ENCODE assay signal across 21 cellular contexts in genomic region chr19:36028313-36029041, GRCh38. TPM values are rescaled to one million over a fixed set of nuclear protein-coding genes. Genes with fewer than 3 reads are reported as not detected.
DNase-seq lines count a peak whose midpoint lies in the region; TF ChIP-seq lines count a peak whose summit lies in the region.
"Had no signal": no experiment of that assay in that cellular context is flagged by ENCODE, and none has a peak within 500 bp of the region (broad histone marks: within the 10 kb centered on the region; RNA-seq: fewer than 3 reads in every experiment).

No MANE protein-coding gene starts in this region.

- no peaks in the 10 kb centered on the region for H3K79me2 ChIP-seq in trophoblast cell (ENCODE audit: control insufficient read depth, insufficient read depth, low read length, poor library complexity)

- H3K9me3 ChIP-seq in trophoblast cell (ENCODE audit: insufficient read depth, low read depth, low read length) (no peaks in the 10 kb centered on the region), MG63 (no peaks in the 10 kb centered on the region)
- H3K9me3 ChIP-seq: BLaER1 treated with 17β-estradiol and CSF1 and Interleukin-3, amounts not matched to agents 10 nM and 100 nM had no signal

- no peak overlapping the region for H4K12ac ChIP-seq in trophoblast cell (ENCODE audit: low read depth, low read length)

- no peak overlapping the region for H3K18ac ChIP-seq in trophoblast cell (ENCODE audit: low read length)

- no peak overlapping the region for H3K4ac ChIP-seq in trophoblast cell (ENCODE audit: low read depth, low read length)

- H3K27ac ChIP-seq in RWPE1 (peak overlapping the region; percentile 20; the same call in 1 of the 2 replicates), trophoblast cell (ENCODE audit: low read depth, low read length) (no peak overlapping the region)
- H3K27ac ChIP-seq: BLaER1 treated with 17β-estradiol and CSF1 and Interleukin-3, amounts not matched to agents 10 nM and 100 nM had no signal

- POLR2A ChIA-PET in RWPE1 (lab: Yijun Ruan, JAX; ENCODE audit: low non-redundant PET): no interaction called here

- no peak overlapping the region for H3K4me2 ChIP-seq in trophoblast cell (ENCODE audit: low read length)
- H3K4me2 ChIP-seq: BLaER1 treated with 17β-estradiol and CSF1 and Interleukin-3, amounts not matched to agents 10 nM and 100 nM had no signal

- no peak overlapping the region for H2BK5ac ChIP-seq in trophoblast cell (ENCODE audit: low read depth, low read length, poor library complexity)

- no peak overlapping the region for H2BK120ac ChIP-seq in trophoblast cell (ENCODE audit: insufficient read depth, low read length, poor library complexity)

- CTCF ChIA-PET in RWPE1 (lab: Yijun Ruan, JAX): no interaction called here

- no peak overlapping the region for H3K14ac ChIP-seq in trophoblast cell (ENCODE audit: low read length)

- H4K8ac ChIP-seq in trophoblast cell (ENCODE audit: low read depth, low read length): no peak overlapping the region

- H2AK5ac ChIP-seq in trophoblast cell (ENCODE audit: low read length): no peak overlapping the region

- no peak overlapping the region for H4K91ac ChIP-seq in trophoblast cell (ENCODE audit: low read depth, low read length)

- H3K9ac ChIP-seq in trophoblast cell (ENCODE audit: low read length): peak overlapping the region; percentile 12
- H3K9ac ChIP-seq: BLaER1 treated with 17β-estradiol and CSF1 and Interleukin-3, amounts not matched to agents 10 nM and 100 nM had no signal

- no CpG with 5 or more reads among the region's 10 CpGs for WGBS in trophoblast cell (ENCODE audit: extremely low coverage, insufficient coverage, insufficient read length)

- no peak overlapping the region for H3K23ac ChIP-seq in trophoblast cell (ENCODE audit: low read length)

- no peak overlapping the region for H2AFZ ChIP-seq in trophoblast cell (ENCODE audit: insufficient read depth, low read length, poor library complexity)

- H2BK12ac ChIP-seq in trophoblast cell (ENCODE audit: low read length): no peak overlapping the region

- H3K4me1 ChIP-seq in trophoblast cell (ENCODE audit: control insufficient read depth in 1 of 2, insufficient read depth in 2 of 2, low read length in 2 of 2): peaks cover 2 to 11% of the 10 kb centered on the region in 2 experiments

- H3K4me3 ChIP-seq in trophoblast cell (ENCODE audit: low read depth, low read length): no peak overlapping the region
- no peak overlapping the region for H3K4me3 ChIP-seq in MG63
- H3K4me3 ChIP-seq: BLaER1 treated with 17β-estradiol and CSF1 and Interleukin-3, amounts not matched to agents 10 nM and 100 nM had no signal

- in situ Hi-C loops in G401 (cut with HindIII; ENCODE audit: low sequenced_read_pairs): no loop called here

- H3K79me1 ChIP-seq in trophoblast cell (ENCODE audit: low read length): peaks cover 2% of the 10 kb centered on the region

- TF ChIP-seq CTCF in RWPE1 (conservative IDR thresholded peaks at IDR 0.05; ENCODE audit: low read depth): no peak

- H3K36me3 ChIP-seq in trophoblast cell (ENCODE audit: control insufficient read depth in 1 of 2, insufficient read depth in 2 of 2, low read length in 2 of 2) (peaks cover 16 to 18% of the 10 kb centered on the region in 2 experiments), MG63 (no peaks in the 10 kb centered on the region; the same call in 1 of the 2 replicates)

- peak; percentile 33 for DNase-seq in G401 (ENCODE audit: low spot score)
- no peak for DNase-seq in RWPE1 (ENCODE audit: low spot score)
- peak; percentile 50 for DNase-seq in middle frontal gyrus (ENCODE audit: extremely low spot score, low spot score)
- no peak for DNase-seq in trophoblast cell
- no peak for DNase-seq in NCI-H1417 (lab: John Stamatoyannopoulos, UW)
- DNase-seq in MG63: no peak
- DNase-seq in NCI-H526 (lab: John Stamatoyannopoulos, UW): no peak
- no peak for DNase-seq in GM19240 (ENCODE audit: insufficient read length, low spot score)
- DNase-seq: Calu3; CD8-positive, alpha-beta T cell; DMS53; EL; KBM-7; NCI-H1417 treated with DMSO at 0.1 percent for 48 hours; NCI-H2029; NCI-H345; NCI-H524 treated with DMSO at 0.1 percent for 48 hours; OCI-M1; SHP77 treated with DMSO at 0.1 percent for 48 hours had no signal

- H3K27me3 ChIP-seq in trophoblast cell (ENCODE audit: insufficient read depth, low read length) (no peaks in the 10 kb centered on the region), MG63 (no peaks in the 10 kb centered on the region)
- H3K27me3 ChIP-seq: BLaER1 treated with 17β-estradiol and CSF1 and Interleukin-3, amounts not matched to agents 10 nM and 100 nM had no signal

RNA-seq across cellular contexts. Expression of gene CLIP3, which starts 4.2 kb away (rescaled TPM):
- 0.37 TPM in 1 of 2 replicates, not detected in the other for total RNA-seq in G401 (2014; rRNA removed; shearing (Covaris generic))
- polyA plus RNA-seq in trophoblast cell (2013): 16.4 and 17.5 TPM in 2 replicates
- not detected in 2 replicates for total RNA-seq in MG63 (2014; rRNA removed; shearing (Covaris generic); ENCODE audit: low replicate concordance)

RNA-seq across cellular contexts. Expression of gene ALKBH6, which starts 14.5 kb away (rescaled TPM):
- total RNA-seq in G401 (2014; rRNA removed; shearing (Covaris generic)): 28.2 and 39.3 TPM in 2 replicates
- 30.7 and 31.2 TPM in 2 replicates for polyA plus RNA-seq in trophoblast cell (2013)
- total RNA-seq in MG63 (2014; rRNA removed; shearing (Covaris generic); ENCODE audit: low replicate concordance): 25.1 and 26.1 TPM in 2 replicates

RNA-seq across cellular contexts. Expression of gene SYNE4, which starts 19.9 kb away (rescaled TPM):
- total RNA-seq in G401 (2014; rRNA removed; shearing (Covaris generic)): 0.37 and 1.1 TPM in 2 replicates
- 10.3 and 10.8 TPM in 2 replicates for polyA plus RNA-seq in trophoblast cell (2013)
- total RNA-seq in MG63 (2014; rRNA removed; shearing (Covaris generic); ENCODE audit: low replicate concordance): 0.22 and 0.23 TPM in 2 replicates
- total RNA-seq: A673 had no signal

RNA-seq across cellular contexts. Expression of gene THAP8, which starts 25.6 kb away (rescaled TPM):
- total RNA-seq in G401 (2014; rRNA removed; shearing (Covaris generic)): 0.37 and 5.2 TPM in 2 replicates
- 4.8 and 5.3 TPM in 2 replicates for polyA plus RNA-seq in trophoblast cell (2013)
- 0.72 and 2.1 TPM in 2 replicates for total RNA-seq in MG63 (2014; rRNA removed; shearing (Covaris generic); ENCODE audit: low replicate concordance)

RNA-seq across cellular contexts. Expression of gene WDR62, which starts 26.2 kb away (rescaled TPM):
- total RNA-seq in G401 (2014; rRNA removed; shearing (Covaris generic)): 9.7 and 12.9 TPM in 2 replicates
- polyA plus RNA-seq in trophoblast cell (2013): 7.6 and 7.7 TPM in 2 replicates
- total RNA-seq in MG63 (2014; rRNA removed; shearing (Covaris generic); ENCODE audit: low replicate concordance): 2.5 and 6.1 TPM in 2 replicates

Comparison
In these comparisons a context has a peak if more than half of its experiments do, and no peak if none do; other contexts are left out.
1. DNase-seq: peak in G401 (single experiment) and middle frontal gyrus (single experiment); none in RWPE1 (single experiment), trophoblast cell (0 of 2), NCI-H1417 (0 of 3), MG63 (single experiment), NCI-H526 (0 of 2) and GM19240 (single experiment).